17 cellular contexts compared by ENCODE assay signal in genomic region chr2:98650998-98651397, GRCh38. TPM values are rescaled to one million over a fixed set of nuclear protein-coding genes. Genes with fewer than 3 reads are reported as not detected.
A peak's percentile ranks its signal among the peaks of the same experiment; 100 is the strongest.
DNase-seq lines count a peak whose midpoint lies in the region; ATAC-seq and TF ChIP-seq lines count a peak whose summit lies in the region.
"Had no signal": no experiment of that assay in that cellular context is flagged by ENCODE, and none has a peak within 500 bp of the region (broad histone marks: within the 10 kb centered on the region; RNA-seq: fewer than 3 reads in every experiment).

No MANE protein-coding gene starts in this region.

- CTCF ChIA-PET in activated CD4-positive, alpha-beta memory T cell treated with anti-CD3 and anti-CD28 coated beads for 36 hours (lab: Charles Lee) = interaction anchor here (0.6 to 1.1 kb wide), 2 partner anchors 108 to 414 kb away, joined by 3 read pairs; no protein-coding TSS in a partner anchor
- CTCF ChIA-PET in activated CD4-positive, alpha-beta memory T cell treated with anti-CD3 and anti-CD28 coated beads, Interleukin-2, amount 10 ng/mL, durations not matched to agents 7 days and 5 days (lab: Charles Lee) = interaction anchor here (1.2 to 1.3 kb wide), 3 partner anchors 8 to 185 kb away, joined by 3 read pairs; no protein-coding TSS in a partner anchor
- CTCF ChIA-PET in CD4-positive, alpha-beta T cell (lab: Charles Lee) = no interaction called here
- CTCF ChIA-PET in naive thymus-derived CD4-positive, alpha-beta T cell (lab: Charles Lee) = interaction anchor here (1.1 kb wide), 1 partner anchor 23 kb away, joined by 3 read pairs; no protein-coding TSS in a partner anchor

- no peak for TF ChIP-seq CTCF in CD4-positive, alpha-beta T cell (IDR thresholded peaks at IDR 0.05)

- peaks cover 45 to 61% of the 10 kb centered on the region in 2 donors for H3K4me1 ChIP-seq in naive thymus-derived CD4-positive, alpha-beta T cell (ENCODE audit: control insufficient read depth in 2 of 2, insufficient read depth in 2 of 2, low read length in 2 of 2)

- peaks cover 67% of the 10 kb centered on the region for H3K4me1 Mint-ChIP-seq in activated CD4-positive, alpha-beta memory T cell treated with anti-CD3 and anti-CD28 coated beads for 36 hours (ENCODE audit: low read depth)
- H3K4me1 Mint-ChIP-seq in activated CD4-positive, alpha-beta memory T cell treated with anti-CD3 and anti-CD28 coated beads, Interleukin-2, amount 10 ng/mL, durations not matched to agents 7 days and 5 days = peaks cover 64% of the 10 kb centered on the region
- H3K4me1 Mint-ChIP-seq in CD4-positive, alpha-beta T cell (ENCODE audit: low read depth) = peaks cover 78% of the 10 kb centered on the region
- peaks cover 62% of the 10 kb centered on the region for H3K4me1 Mint-ChIP-seq in activated T-helper 17 cell treated with anti-CD3 and anti-CD28 coated beads, Interleukin-2, amount 50 U/mL, for 72 hours
- peaks cover 47 to 82% (median 69%) of the 10 kb centered on the region in 7 donors for H3K4me1 Mint-ChIP-seq in naive thymus-derived CD4-positive, alpha-beta T cell

- H3K9me3 ChIP-seq in CD4-positive, alpha-beta T cell (ENCODE audit: control insufficient read depth, low read length) = no peaks in the 10 kb centered on the region
- peaks cover 0 to 7% (median 0%) of the 10 kb centered on the region in 3 experiments for H3K9me3 ChIP-seq in naive thymus-derived CD4-positive, alpha-beta T cell (ENCODE audit: control insufficient read depth in 2 of 3, low read length in 3 of 3)
- H3K9me3 ChIP-seq: Peyer's patch had no signal

- peaks cover 10% of the 10 kb centered on the region for H3K9me3 Mint-ChIP-seq in activated CD4-positive, alpha-beta memory T cell treated with anti-CD3 and anti-CD28 coated beads for 36 hours
- no peaks in the 10 kb centered on the region for H3K9me3 Mint-ChIP-seq in activated CD4-positive, alpha-beta memory T cell treated with anti-CD3 and anti-CD28 coated beads, Interleukin-2, amount 10 ng/mL, durations not matched to agents 7 days and 5 days
- H3K9me3 Mint-ChIP-seq in CD4-positive, alpha-beta T cell = peaks cover 5% of the 10 kb centered on the region
- no peaks in the 10 kb centered on the region for H3K9me3 Mint-ChIP-seq in activated T-helper 17 cell treated with anti-CD3 and anti-CD28 coated beads, Interleukin-2, amount 50 U/mL, for 72 hours
- H3K9me3 Mint-ChIP-seq in naive thymus-derived CD4-positive, alpha-beta T cell = peaks cover 0 to 21% (median 13%) of the 10 kb centered on the region in 11 donors

- H3K27ac Mint-ChIP-seq in activated CD4-positive, alpha-beta memory T cell treated with anti-CD3 and anti-CD28 coated beads for 36 hours = peak overlapping the region; percentile 9
- no peak overlapping the region for H3K27ac Mint-ChIP-seq in activated CD4-positive, alpha-beta memory T cell treated with anti-CD3 and anti-CD28 coated beads, Interleukin-2, amount 10 ng/mL, durations not matched to agents 7 days and 5 days
- H3K27ac Mint-ChIP-seq in CD4-positive, alpha-beta T cell = peak overlapping the region; percentile 92
- H3K27ac Mint-ChIP-seq in activated T-helper 17 cell treated with anti-CD3 and anti-CD28 coated beads, Interleukin-2, amount 50 U/mL, for 72 hours = peak overlapping the region; percentile 95
- peak overlapping the region in 8 of 9 donors; percentile 82 to 96 (median 92) for H3K27ac Mint-ChIP-seq in naive thymus-derived CD4-positive, alpha-beta T cell

- H3K36me3 ChIP-seq in naive thymus-derived CD4-positive, alpha-beta T cell (ENCODE audit: control insufficient read depth in 2 of 3, insufficient read depth in 3 of 3, low read length in 3 of 3) = peaks cover 8 to 33% (median 14%) of the 10 kb centered on the region in 3 experiments

- no peak overlapping the region for H3K27ac ChIP-seq in CD4-positive, alpha-beta T cell (ENCODE audit: low read depth, low read length)
- H3K27ac ChIP-seq in naive thymus-derived CD4-positive, alpha-beta T cell (ENCODE audit: low read depth, low read length) = no peak overlapping the region
- H3K27ac ChIP-seq: C4-2B had no signal

- H3K36me3 Mint-ChIP-seq in activated CD4-positive, alpha-beta memory T cell treated with anti-CD3 and anti-CD28 coated beads for 36 hours = peaks cover 34% of the 10 kb centered on the region
- peaks cover 63% of the 10 kb centered on the region for H3K36me3 Mint-ChIP-seq in activated CD4-positive, alpha-beta memory T cell treated with anti-CD3 and anti-CD28 coated beads, Interleukin-2, amount 10 ng/mL, durations not matched to agents 7 days and 5 days (ENCODE audit: low read depth)
- H3K36me3 Mint-ChIP-seq in CD4-positive, alpha-beta T cell (ENCODE audit: low read depth) = peaks cover 95% of the 10 kb centered on the region
- H3K36me3 Mint-ChIP-seq in activated T-helper 17 cell treated with anti-CD3 and anti-CD28 coated beads, Interleukin-2, amount 50 U/mL, for 72 hours (ENCODE audit: low read depth) = peaks cover 94% of the 10 kb centered on the region
- peaks cover 14 to 66% (median 61%) of the 10 kb centered on the region in 5 donors for H3K36me3 Mint-ChIP-seq in naive thymus-derived CD4-positive, alpha-beta T cell

- ATAC-seq in CD4-positive, alpha-beta T cell (ENCODE audit: poor library complexity) = no peak
- no peak for ATAC-seq in activated T-helper 17 cell treated with anti-CD3 and anti-CD28 coated beads, Interleukin-2, amount 50 U/mL, for 72 hours (replicated peaks)
- no peak for ATAC-seq in naive thymus-derived CD4-positive, alpha-beta T cell
- ATAC-seq in HG03457 (IDR thresholded peaks at IDR 0.05; ENCODE audit: unreplicated experiment) = no peak

- H3K4me3 Mint-ChIP-seq in activated CD4-positive, alpha-beta memory T cell treated with anti-CD3 and anti-CD28 coated beads for 36 hours = no peak overlapping the region
- H3K4me3 Mint-ChIP-seq in activated CD4-positive, alpha-beta memory T cell treated with anti-CD3 and anti-CD28 coated beads, Interleukin-2, amount 10 ng/mL, durations not matched to agents 7 days and 5 days = no peak overlapping the region
- peak overlapping the region; percentile 62 for H3K4me3 Mint-ChIP-seq in CD4-positive, alpha-beta T cell
- peak overlapping the region; percentile 93 for H3K4me3 Mint-ChIP-seq in activated T-helper 17 cell treated with anti-CD3 and anti-CD28 coated beads, Interleukin-2, amount 50 U/mL, for 72 hours
- H3K4me3 Mint-ChIP-seq in naive thymus-derived CD4-positive, alpha-beta T cell = peak overlapping the region in 8 of 10 donors; percentile 0 to 71 (median 62)
- H3K4me3 Mint-ChIP-seq: IgD-negative memory B cell had no signal

- DNase-seq in activated CD4-positive, alpha-beta memory T cell treated with anti-CD3 and anti-CD28 coated beads for 36 hours = no peak
- DNase-seq in activated CD4-positive, alpha-beta memory T cell treated with anti-CD3 and anti-CD28 coated beads, Interleukin-2, amount 10 ng/mL, durations not matched to agents 7 days and 5 days = no peak
- DNase-seq in CD4-positive, alpha-beta T cell = no peak
- DNase-seq in naive thymus-derived CD4-positive, alpha-beta T cell = no peak
- DNase-seq in NCI-H2029 treated with DMSO at 0.1 percent for 48 hours (lab: John Stamatoyannopoulos, UW) = no peak
- no peak for DNase-seq in HuH-7 (ENCODE audit: low spot score)
- DNase-seq: DMS79 treated with DMSO at 0.1 percent for 48 hours, GDM1, MV-4-11, NCI-H1417 treated with DMSO at 0.1 percent for 48 hours, NCI-H2029, NCI-H510A treated with DMSO at 0.1 percent for 48 hours had no signal

- H3K27me3 ChIP-seq in CD4-positive, alpha-beta T cell (ENCODE audit: control insufficient read depth, insufficient read depth, low read length) = no peaks in the 10 kb centered on the region
- H3K27me3 ChIP-seq in naive thymus-derived CD4-positive, alpha-beta T cell (ENCODE audit: control insufficient read depth in 2 of 2, insufficient read depth in 2 of 2, low read length in 2 of 2) = no peaks in the 10 kb centered on the region
- H3K27me3 ChIP-seq: Peyer's patch had no signal

- no peak overlapping the region for H3K4me3 ChIP-seq in naive thymus-derived CD4-positive, alpha-beta T cell (ENCODE audit: low read length)
- H3K4me3 ChIP-seq: Peyer's patch had no signal

- H3K27me3 Mint-ChIP-seq in activated CD4-positive, alpha-beta memory T cell treated with anti-CD3 and anti-CD28 coated beads for 36 hours = no peaks in the 10 kb centered on the region
- no peaks in the 10 kb centered on the region for H3K27me3 Mint-ChIP-seq in activated CD4-positive, alpha-beta memory T cell treated with anti-CD3 and anti-CD28 coated beads, Interleukin-2, amount 10 ng/mL, durations not matched to agents 7 days and 5 days
- H3K27me3 Mint-ChIP-seq in CD4-positive, alpha-beta T cell = no peaks in the 10 kb centered on the region
- no peaks in the 10 kb centered on the region for H3K27me3 Mint-ChIP-seq in activated T-helper 17 cell treated with anti-CD3 and anti-CD28 coated beads, Interleukin-2, amount 50 U/mL, for 72 hours
- H3K27me3 Mint-ChIP-seq in naive thymus-derived CD4-positive, alpha-beta T cell = no peaks in the 10 kb centered on the region
- H3K27me3 Mint-ChIP-seq: IgD-negative memory B cell had no signal

- POLR2A ChIA-PET in activated CD4-positive, alpha-beta memory T cell treated with anti-CD3 and anti-CD28 coated beads for 36 hours (lab: Charles Lee) = no interaction called here
- POLR2A ChIA-PET in activated CD4-positive, alpha-beta memory T cell treated with anti-CD3 and anti-CD28 coated beads, Interleukin-2, amount 10 ng/mL, durations not matched to agents 7 days and 5 days (lab: Charles Lee) = no interaction called here
- POLR2A ChIA-PET in CD4-positive, alpha-beta T cell (lab: Charles Lee) = no interaction called here
- POLR2A ChIA-PET in naive thymus-derived CD4-positive, alpha-beta T cell (lab: Charles Lee) = interaction anchor here (0.9 to 1.0 kb wide), 4 partner anchors 10 to 82 kb away, joined by 3 to 4 read pairs (median 4); no protein-coding TSS in a partner anchor

- intact Hi-C loops in activated CD4-positive, alpha-beta memory T cell treated with anti-CD3 and anti-CD28 coated beads for 36 hours (cut with micrococcal nuclease) = loop anchor here (10.0 kb wide), 1 partner anchor 494 kb away; the partner anchor contains the start of gene C2orf15
- intact Hi-C loops in CD4-positive, alpha-beta T cell (cut with DNase I, micrococcal nuclease) = no loop called here
- intact Hi-C loops in naive thymus-derived CD4-positive, alpha-beta T cell (cut with micrococcal nuclease) = loop anchor here in 1 of 2 donors (5.0 kb wide), 1 partner anchor 531 kb away; the partner anchor contains the start of genes MITD1 and MRPL30

RNA-seq across cellular contexts. Expression of gene UNC50, which starts 42.6 kb away (rescaled TPM):
- total RNA-seq in activated CD4-positive, alpha-beta memory T cell treated with anti-CD3 and anti-CD28 coated beads for 36 hours = 10 to 100 TPM; 33.4 to 36.2 TPM
- 10 to 100 TPM; 32.7 to 32.8 TPM for total RNA-seq in activated CD4-positive, alpha-beta memory T cell treated with anti-CD3 and anti-CD28 coated beads, Interleukin-2, amount 10 ng/mL, durations not matched to agents 7 days and 5 days
- 10 to 100 TPM; 17.1 to 17.5 TPM for total RNA-seq in CD4-positive, alpha-beta T cell
- total RNA-seq in activated T-helper 17 cell treated with anti-CD3 and anti-CD28 coated beads, Interleukin-2, amount 50 U/mL, for 72 hours = 10 to 100 TPM; 19.5 to 26.0 TPM
- total RNA-seq in naive thymus-derived CD4-positive, alpha-beta T cell = 10 to 100 TPM; 22.2 to 41.3 (median 29.9) TPM
- 10 to 100 TPM; 59.2 to 63.2 TPM for polyA plus RNA-seq in naive thymus-derived CD4-positive, alpha-beta T cell

RNA-seq across cellular contexts. Expression of gene COA5, which starts 42.7 kb away (rescaled TPM):
- 10 to 100 TPM; 26.7 to 28.5 TPM for total RNA-seq in activated CD4-positive, alpha-beta memory T cell treated with anti-CD3 and anti-CD28 coated beads for 36 hours
- 10 to 100 TPM; 26.3 TPM for total RNA-seq in activated CD4-positive, alpha-beta memory T cell treated with anti-CD3 and anti-CD28 coated beads, Interleukin-2, amount 10 ng/mL, durations not matched to agents 7 days and 5 days
- 10 to 100 TPM; 29.2 to 30.1 TPM for total RNA-seq in CD4-positive, alpha-beta T cell
- total RNA-seq in activated T-helper 17 cell treated with anti-CD3 and anti-CD28 coated beads, Interleukin-2, amount 50 U/mL, for 72 hours = 10 to 100 TPM; 22.9 to 25.2 TPM
- 10 to 100 TPM; 23.8 to 55.2 (median 29.2) TPM for total RNA-seq in naive thymus-derived CD4-positive, alpha-beta T cell
- polyA plus RNA-seq in naive thymus-derived CD4-positive, alpha-beta T cell = 10 to 100 TPM; 25.5 to 36.3 TPM

Comparison
In these comparisons a context has a peak if more than half of its experiments do, and no peak if none do; other contexts are left out.
1. H3K4me3 Mint-ChIP-seq: peak in CD4-positive, alpha-beta T cell (single experiment), activated T-helper 17 cell treated with anti-CD3 and anti-CD28 coated beads, Interleukin-2, amount 50 U/mL, for 72 hours (single experiment) and naive thymus-derived CD4-positive, alpha-beta T cell (8 of 10); none in activated CD4-positive, alpha-beta memory T cell treated with anti-CD3 and anti-CD28 coated beads for 36 hours (single experiment) and activated CD4-positive, alpha-beta memory T cell treated with anti-CD3 and anti-CD28 coated beads, Interleukin-2, amount 10 ng/mL, durations not matched to agents 7 days and 5 days (single experiment).